ENCODE assay signal across 1 cellular context in the genomic region with DNA sequence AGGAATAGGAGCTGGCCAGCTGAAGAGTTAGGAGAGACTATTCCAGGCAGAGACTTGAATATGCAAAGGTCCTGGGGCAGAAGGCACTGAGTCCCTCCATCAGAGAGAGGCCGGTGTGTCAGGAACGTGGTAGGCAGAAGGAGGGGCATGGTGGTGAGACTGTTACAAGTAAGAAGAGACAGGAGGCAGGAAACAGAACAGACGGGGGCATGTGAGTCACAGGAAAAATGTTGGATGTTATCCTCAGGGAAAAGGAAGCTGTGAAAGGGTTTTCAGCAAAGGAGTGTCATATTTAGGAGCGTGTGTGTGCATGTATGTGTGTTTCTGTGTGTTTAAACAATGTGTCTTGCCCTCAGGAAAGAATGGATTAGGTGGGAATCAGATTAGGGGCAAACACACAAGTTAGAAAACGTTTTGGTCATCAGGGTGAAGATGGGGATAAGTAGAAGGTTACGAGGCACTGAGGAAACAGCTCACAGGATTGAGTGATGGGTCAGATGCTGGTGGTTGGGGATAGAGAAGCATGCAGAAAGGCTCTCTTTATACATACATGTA.
TF ChIP-seq lines count a peak whose summit lies in the region.

No MANE protein-coding gene starts in this region.

TF ChIP-seq in IMR-90, 13 proteins besides CTCF, POLR2A, EP300 and RAD21:
- no peak for TF ChIP-seq BHLHE40 (IDR thresholded peaks at IDR 0.05; ENCODE audit: low read depth, low read length)
- TF ChIP-seq CHD1 (IDR thresholded peaks at IDR 0.05; ENCODE audit: low read depth, low read length): no peak
- TF ChIP-seq MAZ (IDR thresholded peaks at IDR 0.05; ENCODE audit: borderline replicate concordance, low read depth, low read length): no peak
- TF ChIP-seq MXI1 (IDR thresholded peaks at IDR 0.05; ENCODE audit: borderline replicate concordance, low read depth, low read length): no peak
- TF ChIP-seq, protein P1, sequence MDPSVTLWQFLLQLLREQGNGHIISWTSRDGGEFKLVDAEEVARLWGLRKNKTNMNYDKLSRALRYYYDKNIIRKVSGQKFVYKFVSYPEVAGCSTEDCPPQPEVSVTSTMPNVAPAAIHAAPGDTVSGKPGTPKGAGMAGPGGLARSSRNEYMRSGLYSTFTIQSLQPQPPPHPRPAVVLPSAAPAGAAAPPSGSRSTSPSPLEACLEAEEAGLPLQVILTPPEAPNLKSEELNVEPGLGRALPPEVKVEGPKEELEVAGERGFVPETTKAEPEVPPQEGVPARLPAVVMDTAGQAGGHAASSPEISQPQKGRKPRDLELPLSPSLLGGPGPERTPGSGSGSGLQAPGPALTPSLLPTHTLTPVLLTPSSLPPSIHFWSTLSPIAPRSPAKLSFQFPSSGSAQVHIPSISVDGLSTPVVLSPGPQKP (IDR thresholded peaks at IDR 0.05; ENCODE audit: borderline replicate concordance, low read depth, low read length): no peak
- no peak for TF ChIP-seq SMC3 (IDR thresholded peaks at IDR 0.05; ENCODE audit: low read depth, low read length)
- no peak for TF ChIP-seq RFX5 (IDR thresholded peaks at IDR 0.05; ENCODE audit: low read depth, low read length)
- no peak for TF ChIP-seq CEBPB (IDR thresholded peaks at IDR 0.05; ENCODE audit: low read depth, low read length)
- TF ChIP-seq FOS (IDR thresholded peaks at IDR 0.05; ENCODE audit: low read depth, low read length): no peak
- TF ChIP-seq NFE2L2 (IDR thresholded peaks at IDR 0.05; ENCODE audit: low read depth, low read length): no peak
- TF ChIP-seq MAFK (IDR thresholded peaks at IDR 0.05; ENCODE audit: low read depth, low read length): no peak
- TF ChIP-seq, protein P2, sequence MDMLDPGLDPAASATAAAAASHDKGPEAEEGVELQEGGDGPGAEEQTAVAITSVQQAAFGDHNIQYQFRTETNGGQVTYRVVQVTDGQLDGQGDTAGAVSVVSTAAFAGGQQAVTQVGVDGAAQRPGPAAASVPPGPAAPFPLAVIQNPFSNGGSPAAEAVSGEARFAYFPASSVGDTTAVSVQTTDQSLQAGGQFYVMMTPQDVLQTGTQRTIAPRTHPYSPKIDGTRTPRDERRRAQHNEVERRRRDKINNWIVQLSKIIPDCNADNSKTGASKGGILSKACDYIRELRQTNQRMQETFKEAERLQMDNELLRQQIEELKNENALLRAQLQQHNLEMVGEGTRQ (IDR thresholded peaks at IDR 0.05; ENCODE audit: low read depth, low read length): no peak
- no peak for TF ChIP-seq RCOR1 (IDR thresholded peaks at IDR 0.05; ENCODE audit: insufficient replicate concordance, low read length)
